19 cellular contexts compared by ENCODE assay signal in genomic region chr12:29238822-29239291, GRCh38.
DNase-seq lines count a peak whose midpoint lies in the region; ATAC-seq and TF ChIP-seq lines count a peak whose summit lies in the region.
"Had no signal": no experiment of that assay in that cellular context is flagged by ENCODE, and none has a peak within 500 bp of the region (broad histone marks: within the 10 kb centered on the region; RNA-seq: fewer than 3 reads in every experiment).

No MANE protein-coding gene starts in this region.

- no peaks in the 10 kb centered on the region for H3K27me3 ChIP-seq in PC-3 (ENCODE audit: low read length)
- no peaks in the 10 kb centered on the region for H3K27me3 ChIP-seq in mesenchymal stem cell (ENCODE audit: control insufficient read depth in 1 of 2, insufficient read depth in 1 of 2, low read length in 2 of 2)
- H3K27me3 ChIP-seq in stomach = no peaks in the 10 kb centered on the region
- H3K27me3 ChIP-seq: ovary had no signal

- H2BK15ac ChIP-seq in mesenchymal stem cell (ENCODE audit: low read depth, poor library complexity, severe bottlenecking) = no peak overlapping the region

- H3K4ac ChIP-seq in mesenchymal stem cell (ENCODE audit: low read depth in 1 of 2, low read length in 2 of 2) = no peak overlapping the region

- TF ChIP-seq CTCF in PC-3 (conservative IDR thresholded peaks at IDR 0.05; ENCODE audit: low read depth, low read length) (no peak), choroid plexus epithelial cell (conservative IDR thresholded peaks at IDR 0.05; ENCODE audit: low read depth, low read length) (no peak), mesothelial cell of epicardium (IDR thresholded peaks at IDR 0.05; ENCODE audit: unreplicated experiment) (no peak), stomach (IDR thresholded peaks at IDR 0.05) (no peak)

- H3K23ac ChIP-seq in mesenchymal stem cell (ENCODE audit: low read length in 2 of 2) = no peak overlapping the region

- H3K4me3 ChIP-seq in PC-3 (ENCODE audit: low read length) = no peak overlapping the region
- no peak overlapping the region for H3K4me3 ChIP-seq in choroid plexus epithelial cell (ENCODE audit: low read depth, low read length)
- no peak overlapping the region for H3K4me3 ChIP-seq in mesenchymal stem cell (ENCODE audit: insufficient read depth in 1 of 2, low read depth in 1 of 2, low read length in 2 of 2)
- no peak overlapping the region for H3K4me3 ChIP-seq in stomach
- H3K4me3 ChIP-seq: ovary had no signal

- no peak overlapping the region for H4K8ac ChIP-seq in mesenchymal stem cell (ENCODE audit: low read length)

- TF ChIP-seq POLR2A in stomach (IDR thresholded peaks at IDR 0.05) = no peak

- H3K36me3 ChIP-seq in PC-3 (ENCODE audit: low read depth, low read length) (no peaks in the 10 kb centered on the region), mesenchymal stem cell (ENCODE audit: control insufficient read depth in 1 of 2, insufficient read depth in 2 of 2, low read depth in 1 of 2, low read length in 2 of 2) (no peaks in the 10 kb centered on the region), stomach (no peaks in the 10 kb centered on the region)
- H3K36me3 ChIP-seq: ovary had no signal

- BruUV-seq in PC-3 (replicated peaks; lab: Mats Ljungman, UMichigan) = no TSS peak

- H3K27ac Mint-ChIP-seq in mesothelial cell of epicardium = no peak overlapping the region
- H3K27ac Mint-ChIP-seq: activated CD4-positive, alpha-beta memory T cell treated with anti-CD3 and anti-CD28 coated beads, Interleukin-2, amount 10 ng/mL, durations not matched to agents 7 days and 5 days; activated naive CD4-positive, alpha-beta T cell treated with anti-CD3 and anti-CD28 coated beads, Interleukin-2, amount 50 U/mL, for 72 hours; activated T-cell treated with anti-CD3 and anti-CD28 coated beads, Interleukin-2, amount 50 U/mL, for 24 hours; CD4-positive, alpha-beta T cell; HFFc6; T-cell had no signal

- H3K9me2 ChIP-seq in PC-3 (replicated peaks; ENCODE audit: low read length) = no peaks in the 10 kb centered on the region

- H4K91ac ChIP-seq in mesenchymal stem cell (ENCODE audit: low read length) = no peak overlapping the region

- H3K9me3 Mint-ChIP-seq in mesothelial cell of epicardium = no peaks in the 10 kb centered on the region
- H3K9me3 Mint-ChIP-seq: activated CD4-positive, alpha-beta memory T cell treated with anti-CD3 and anti-CD28 coated beads, Interleukin-2, amount 10 ng/mL, durations not matched to agents 7 days and 5 days; activated naive CD4-positive, alpha-beta T cell treated with anti-CD3 and anti-CD28 coated beads, Interleukin-2, amount 50 U/mL, for 72 hours; activated T-cell treated with anti-CD3 and anti-CD28 coated beads, Interleukin-2, amount 50 U/mL, for 24 hours; HFFc6 had no signal

- H3K9ac ChIP-seq in PC-3 (ENCODE audit: low read length) = peak overlapping the region; percentile 0; the same call in 1 of the 2 replicates
- peak overlapping the region; percentile 3 for H3K9ac ChIP-seq in mesenchymal stem cell (ENCODE audit: low read length)

- no peak overlapping the region for H2BK5ac ChIP-seq in mesenchymal stem cell (ENCODE audit: low read depth, low read length, poor library complexity, severe bottlenecking)

- peak; percentile 18 for DNase-seq in Daoy (ENCODE audit: low read depth)
- DNase-seq in PC-3 = peak; percentile 96
- peak; percentile 47 for DNase-seq in choroid plexus epithelial cell (ENCODE audit: low read depth)
- DNase-seq in mesenchymal stem cell = peak; percentile 61
- no peak for DNase-seq in GF-D8 (lab: John Stamatoyannopoulos, UW)
- DNase-seq in mesothelial cell of epicardium (ENCODE audit: low spot score in 2 of 2, unreplicated experiment in 2 of 2) = no peak
- no peak for DNase-seq in stomach
- DNase-seq: activated CD4-positive, alpha-beta memory T cell treated with anti-CD3 and anti-CD28 coated beads, Interleukin-2, amount 10 ng/mL, durations not matched to agents 7 days and 5 days; activated T-cell treated with anti-CD3 and anti-CD28 coated beads, Interleukin-2, amount 50 U/mL, for 24 hours; CD4-positive, alpha-beta T cell; HFFc6; NCI-H1048; ovary; stimulated activated CD4-positive, alpha-beta T cell treated with anti-CD3 and anti-CD28 coated beads, Interleukin-2, amount 100 ng/mL, for 48 hours; substantia nigra; T-cell had no signal

- H3K18ac ChIP-seq in mesenchymal stem cell (ENCODE audit: low read depth in 1 of 2, low read length in 2 of 2) = no peak overlapping the region

- ATAC-seq in PC-3 = peak; percentile 28
- no peak for ATAC-seq in GM18867 (IDR thresholded peaks at IDR 0.05; ENCODE audit: unreplicated experiment)
- ATAC-seq: activated naive CD4-positive, alpha-beta T cell treated with anti-CD3 and anti-CD28 coated beads, Interleukin-2, amount 50 U/mL, for 72 hours; left lobe of liver; T-cell had no signal

- no peak overlapping the region for H3K4me3 Mint-ChIP-seq in mesothelial cell of epicardium
- H3K4me3 Mint-ChIP-seq: activated CD4-positive, alpha-beta memory T cell treated with anti-CD3 and anti-CD28 coated beads, Interleukin-2, amount 10 ng/mL, durations not matched to agents 7 days and 5 days; activated T-cell treated with anti-CD3 and anti-CD28 coated beads, Interleukin-2, amount 50 U/mL, for 24 hours; CD4-positive, alpha-beta T cell; HFFc6; T-cell had no signal

- no peaks in the 10 kb centered on the region for H3K36me3 Mint-ChIP-seq in mesothelial cell of epicardium
- H3K36me3 Mint-ChIP-seq: activated naive CD4-positive, alpha-beta T cell treated with anti-CD3 and anti-CD28 coated beads, Interleukin-2, amount 50 U/mL, for 72 hours had no signal

- H3K9me3 ChIP-seq in PC-3 (ENCODE audit: low read length) (no peaks in the 10 kb centered on the region), mesenchymal stem cell (ENCODE audit: control insufficient read depth, low read length) (no peaks in the 10 kb centered on the region), stomach (no peaks in the 10 kb centered on the region)
- H3K9me3 ChIP-seq: ovary had no signal

- peaks cover 18% of the 10 kb centered on the region for H3F3A ChIP-seq in PC-3 (ENCODE audit: low read length, unreplicated experiment)

- no peak overlapping the region for H2AK5ac ChIP-seq in mesenchymal stem cell (ENCODE audit: low read length, severe bottlenecking)

- POLR2A ChIA-PET in PC-3 (lab: Charles Lee; ENCODE audit: unreplicated experiment) = interaction anchor here (0.6 to 0.7 kb wide), 2 partner anchors 237 to 738 kb away, joined by 3 read pairs; no protein-coding TSS in a partner anchor

- no peak for TF ChIP-seq EP300 in stomach (IDR thresholded peaks at IDR 0.05)

- peak overlapping the region; percentile 7; the same call in 1 of the 2 replicates for H2AFZ ChIP-seq in PC-3 (ENCODE audit: low read length)
- H2AFZ ChIP-seq in mesenchymal stem cell (ENCODE audit: low read depth, low read length) = no peak overlapping the region

- H3K27ac ChIP-seq in PC-3 (ENCODE audit: low read length) (peak overlapping the region; percentile 48), mesenchymal stem cell (ENCODE audit: low read length, poor library complexity, severe bottlenecking) (no peak overlapping the region), stomach (no peak overlapping the region)
- H3K27ac ChIP-seq: ovary had no signal

- intact Hi-C loops in PC-3 (cut with micrococcal nuclease) (no loop called here), stomach (cut with DNase I; ENCODE audit: low total_unique reads) (no loop called here)

- no peaks in the 10 kb centered on the region for H4K20me1 ChIP-seq in PC-3 (ENCODE audit: low read length)

- no peak overlapping the region for H3K14ac ChIP-seq in mesenchymal stem cell (ENCODE audit: low read length in 2 of 2)

- H3K79me1 ChIP-seq in mesenchymal stem cell (replicated peaks; ENCODE audit: low read length, poor library complexity, severe bottlenecking) = peaks cover 3% of the 10 kb centered on the region

- no peak overlapping the region for H2BK120ac ChIP-seq in mesenchymal stem cell (ENCODE audit: low read depth, low read length)

- H3K4me1 ChIP-seq in PC-3 (ENCODE audit: insufficient read depth, low read length) = peaks cover 64% of the 10 kb centered on the region
- H3K4me1 ChIP-seq in mesenchymal stem cell (ENCODE audit: control insufficient read depth, insufficient read depth, low read depth, low read length) = peaks cover 4% of the 10 kb centered on the region
- peaks cover 15 to 36% (median 18%) of the 10 kb centered on the region in 4 donors for H3K4me1 ChIP-seq in stomach

- H3K4me1 Mint-ChIP-seq in mesothelial cell of epicardium = peaks cover 34% of the 10 kb centered on the region

- CTCF ChIA-PET in PC-3 (lab: Charles Lee) = interaction anchor here (0.7 kb wide), 1 partner anchor 166 kb away, joined by 3 read pairs; no protein-coding TSS in a partner anchor

- H2BK12ac ChIP-seq in mesenchymal stem cell (ENCODE audit: low read length in 2 of 2) = no peak overlapping the region

- H3K27me3 Mint-ChIP-seq in mesothelial cell of epicardium (ENCODE audit: low read depth) = no peaks in the 10 kb centered on the region
- H3K27me3 Mint-ChIP-seq: activated CD4-positive, alpha-beta memory T cell treated with anti-CD3 and anti-CD28 coated beads, Interleukin-2, amount 10 ng/mL, durations not matched to agents 7 days and 5 days; activated T-cell treated with anti-CD3 and anti-CD28 coated beads, Interleukin-2, amount 50 U/mL, for 24 hours; CD4-positive, alpha-beta T cell; T-cell had no signal

- WGBS in mesenchymal stem cell = 88% methylated on average over 1 of the region's 2 CpGs
- WGBS in stomach, 5 donors = 69 to 82% (median 76%) methylated on average over 2 of the region's 2 CpGs

- H3K4me2 ChIP-seq in PC-3 (ENCODE audit: low read length) = peak overlapping the region; percentile 24
- H3K4me2 ChIP-seq in mesenchymal stem cell (ENCODE audit: low read length, poor library complexity, severe bottlenecking) = no peak overlapping the region

- no peaks in the 10 kb centered on the region for H3K79me2 ChIP-seq in PC-3 (ENCODE audit: low read length)

Comparison
In these comparisons a context has a peak if more than half of its experiments do, and no peak if none do; other contexts are left out.
1. DNase-seq: peak in Daoy (single experiment), PC-3 (single experiment), choroid plexus epithelial cell (single experiment) and mesenchymal stem cell (single experiment); none in GF-D8 (single experiment), mesothelial cell of epicardium (0 of 2) and stomach (single experiment).